3 cellular contexts compared by ENCODE assay signal in the genomic region with DNA sequence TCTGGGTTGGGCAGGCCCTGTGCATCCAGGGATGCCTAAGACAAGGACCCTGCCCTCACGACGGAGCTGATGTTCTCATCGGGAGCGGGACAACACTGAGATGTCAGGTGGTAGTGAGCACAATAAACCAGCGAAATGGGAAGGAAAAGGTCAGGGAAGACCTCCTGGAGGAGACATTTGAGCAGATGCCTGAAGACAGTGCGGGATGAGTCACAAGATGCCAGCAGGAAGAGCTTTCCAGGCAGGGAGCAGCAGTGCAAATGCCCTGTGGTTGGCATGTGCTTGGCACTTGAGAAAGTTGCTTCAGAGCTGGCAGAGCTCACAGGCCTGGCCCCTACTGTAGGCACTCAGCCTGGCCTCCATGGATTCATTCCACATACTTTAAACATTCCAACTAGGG. TPM values are rescaled to one million over a fixed set of nuclear protein-coding genes. Genes with fewer than 3 reads are reported as not detected.
"Had no signal": no experiment of that assay in that cellular context is flagged by ENCODE, and none has a peak within 500 bp of the region (broad histone marks: within the 10 kb centered on the region; RNA-seq: fewer than 3 reads in every experiment).

No MANE protein-coding gene starts in this region.

RNA-seq across cellular contexts. Expression of gene KCNJ12, which starts 28.5 kb away (rescaled TPM):
- total RNA-seq: MCF 10A, RPMI7951, SJSA1 had no signal
